ENCODE assay signal across 1 cellular context in the genomic region with DNA sequence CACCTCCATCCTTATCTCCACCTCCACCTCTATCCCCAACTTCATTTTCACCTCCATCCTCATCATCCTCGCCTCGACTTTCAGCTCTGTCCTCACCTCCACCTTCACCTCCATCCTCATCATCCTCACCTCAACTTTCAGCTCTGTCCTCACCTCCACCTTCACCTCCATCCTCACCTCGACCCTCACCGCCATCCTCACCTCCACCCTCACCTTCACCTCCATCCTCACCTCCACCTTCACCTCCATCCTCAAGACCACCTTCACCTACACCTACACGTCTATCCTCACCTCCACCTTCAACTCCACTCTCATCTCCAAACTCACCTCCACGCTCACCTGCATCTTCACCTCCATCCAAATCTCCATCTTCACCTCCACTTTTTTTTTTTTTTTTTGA.
A peak's percentile ranks its signal among the peaks of the same experiment; 100 is the strongest.
TF ChIP-seq lines count a peak whose summit lies in the region.

No MANE protein-coding gene starts in this region.

TF ChIP-seq in K562, 482 proteins besides CTCF, POLR2A, EP300 and RAD21:
- TF ChIP-seq, protein P1, sequence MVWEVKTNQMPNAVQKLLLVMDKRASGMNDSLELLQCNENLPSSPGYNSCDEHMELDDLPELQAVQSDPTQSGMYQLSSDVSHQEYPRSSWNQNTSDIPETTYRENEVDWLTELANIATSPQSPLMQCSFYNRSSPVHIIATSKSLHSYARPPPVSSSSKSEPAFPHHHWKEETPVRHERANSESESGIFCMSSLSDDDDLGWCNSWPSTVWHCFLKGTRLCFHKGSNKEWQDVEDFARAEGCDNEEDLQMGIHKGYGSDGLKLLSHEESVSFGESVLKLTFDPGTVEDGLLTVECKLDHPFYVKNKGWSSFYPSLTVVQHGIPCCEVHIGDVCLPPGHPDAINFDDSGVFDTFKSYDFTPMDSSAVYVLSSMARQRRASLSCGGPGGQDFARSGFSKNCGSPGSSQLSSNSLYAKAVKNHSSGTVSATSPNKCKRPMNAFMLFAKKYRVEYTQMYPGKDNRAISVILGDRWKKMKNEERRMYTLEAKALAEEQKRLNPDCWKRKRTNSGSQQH (CRISPR knock-in tag; IDR thresholded peaks at IDR 0.05) = 0 out of 2 replicates have a peak, but pooled peaks have one; percentile 14
- TF ChIP-seq TCF7L2 (IDR thresholded peaks at IDR 0.05; ENCODE audit: low read depth, low read length) (no peak), ZEB2 (IDR thresholded peaks at IDR 0.05) (peak; percentile 54; the same call in 1 of the 2 replicates), HDAC1 (IDR thresholded peaks at IDR 0.05) (peak in 1 of 2 experiments; percentile 18; a peak in 1 of 4 replicates), MTA1 (IDR thresholded peaks at IDR 0.05; ENCODE audit: borderline replicate concordance) (0 out of 2 replicates have a peak, but pooled peaks have one; percentile 15)
